In the genomic region with DNA sequence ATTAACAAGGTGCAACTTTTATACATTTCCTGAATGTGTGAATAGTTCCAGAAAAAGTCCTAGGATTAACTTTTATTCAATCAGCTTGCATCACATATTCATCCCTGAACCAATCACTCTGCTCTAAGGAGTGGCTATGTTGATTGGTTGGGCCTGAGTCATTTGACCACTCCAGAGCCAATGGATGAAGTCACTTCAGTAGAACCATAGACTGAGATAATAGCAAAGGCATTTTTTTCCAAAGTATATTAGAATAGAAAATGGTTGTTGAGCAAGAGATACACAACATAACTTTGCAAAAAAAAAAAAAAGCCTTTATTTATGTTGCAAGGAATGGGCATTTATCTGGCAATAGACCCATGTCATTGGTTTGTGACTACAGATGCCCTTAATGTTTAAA, we compare ENCODE assay signal across 23 cellular contexts. TPM values are rescaled to one million over a fixed set of nuclear protein-coding genes. Genes with fewer than 3 reads are reported as not detected.
"Had no signal": no experiment of that assay in that cellular context is flagged by ENCODE, and none has a peak within 500 bp of the region (broad histone marks: within the 10 kb centered on the region; RNA-seq: fewer than 3 reads in every experiment).

No MANE protein-coding gene starts in this region.

- DNase-seq: activated CD4-positive, alpha-beta T cell treated with anti-CD3 and anti-CD28 coated beads, Interleukin-2, amount 10 ng/mL, durations not matched to agents 24 days and 14 days; activated CD4-positive, CD25-positive, alpha-beta regulatory T cell; activated CD8-positive, alpha-beta memory T cell treated with anti-CD3 and anti-CD28 coated beads, Interleukin-2, amount 50 U/mL, for 4 hours; activated CD8-positive, alpha-beta T cell treated with anti-CD3 and anti-CD28 coated beads, Interleukin-2, amount 10 ng/mL, durations not matched to agents 7 days and 5 days; activated gamma-delta T cell; activated T-cell treated with anti-CD3 and anti-CD28 coated beads, Interleukin-2, amount 50 U/mL, for 72 hours; amniotic stem cell; effector CD8-positive, alpha-beta T cell; hippocampal formation; kidney; left lung; mucosa of descending colon; natural killer cell; posterior cingulate gyrus; retina; stimulated activated CD4-positive, alpha-beta T cell treated with anti-CD3 and anti-CD28 coated beads, Interleukin-4, amount 100 ng/mL, for 24 hours; stimulated activated naive CD4-positive, alpha-beta T cell treated with Interleukin-2 at 50 U/mL for 16 hours; substantia nigra; SW 1271 had no signal

- H3K27ac ChIP-seq: left lung, skin epidermis had no signal

- H3K27me3 ChIP-seq: left lung had no signal

- H3K36me3 ChIP-seq: left lung had no signal

- H3K4me1 ChIP-seq: left lung had no signal

- H3K9me3 ChIP-seq: left lung, mucosa of descending colon had no signal

- H3K4me3 ChIP-seq: left lung, mucosa of descending colon, skin epidermis had no signal

RNA-seq across cellular contexts. Expression of a gene that starts 55.5 kb away (rescaled TPM):
- total RNA-seq: activated CD4-positive, alpha-beta T cell treated with anti-CD3 and anti-CD28 coated beads, Interleukin-2, amount 10 ng/mL, durations not matched to agents 24 days and 14 days; activated CD8-positive, alpha-beta T cell treated with anti-CD3 and anti-CD28 coated beads, Interleukin-2, amount 10 ng/mL, durations not matched to agents 7 days and 5 days; activated naive CD4-positive, alpha-beta T cell treated with anti-CD3 and anti-CD28 coated beads, Interleukin-2, amount 50 U/mL, for 72 hours; activated T-cell treated with anti-CD3 and anti-CD28 coated beads, Interleukin-2, amount 50 U/mL, for 72 hours; endothelial cell of umbilical vein; natural killer cell; T-helper 2 cell treated with Interferon-gamma antibody and Interleukin-4, amounts not matched to agents 100 ng/mL and 5 ng/mL, for 36 hours had no signal
